ENCODE assay signal across 14 cellular contexts in the genomic region with DNA sequence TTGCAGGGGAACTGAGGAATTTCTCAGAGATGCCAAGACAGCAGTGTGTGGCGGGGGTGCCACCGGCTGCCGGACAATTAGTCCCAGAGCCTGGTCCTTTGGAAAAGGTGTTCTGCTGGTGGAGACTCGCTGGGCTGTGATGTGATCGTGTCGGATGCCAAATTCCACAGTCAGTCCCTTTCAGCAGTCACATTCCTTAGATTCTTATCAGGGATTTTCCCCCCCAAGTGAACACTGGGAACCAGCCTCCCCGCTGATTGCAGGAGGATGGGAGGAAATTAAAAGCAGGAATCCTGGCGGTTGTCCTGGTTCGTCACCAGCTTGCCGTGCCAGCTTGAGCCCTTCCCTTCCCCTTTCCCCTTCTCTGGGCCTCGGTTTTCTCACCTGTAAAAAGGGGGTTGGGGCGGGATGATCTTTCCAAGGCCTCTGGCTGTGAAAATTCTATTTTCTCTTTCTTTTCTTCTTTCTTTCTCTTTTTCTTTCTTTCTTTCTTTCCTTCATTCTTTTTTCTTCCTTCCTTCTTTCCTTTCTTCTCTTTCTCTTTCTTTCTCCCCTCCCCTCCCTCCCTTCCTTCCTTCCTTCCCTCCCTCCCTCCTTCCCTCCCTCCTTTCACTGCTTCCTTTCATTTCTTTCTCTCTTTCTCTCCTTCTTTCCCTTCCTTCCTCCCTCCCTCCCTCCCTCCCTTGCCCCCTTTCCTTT. TPM values are rescaled to one million over a fixed set of nuclear protein-coding genes. Genes with fewer than 3 reads are reported as not detected.
DNase-seq lines count a peak whose midpoint lies in the region; FAIRE-seq and TF ChIP-seq lines count a peak whose summit lies in the region.
"Had no signal": no experiment of that assay in that cellular context is flagged by ENCODE, and none has a peak within 500 bp of the region (broad histone marks: within the 10 kb centered on the region; RNA-seq: fewer than 3 reads in every experiment).

No MANE protein-coding gene starts in this region.

- H3K36me3 Mint-ChIP-seq in type B pancreatic cell = no peaks in the 10 kb centered on the region

- H3K4me3 ChIP-seq in adipocyte (ENCODE audit: low read length) = no peak overlapping the region
- H3K4me3 ChIP-seq: GM12878, stomach had no signal

- H3K4me1 ChIP-seq in adipocyte (ENCODE audit: control insufficient read depth, insufficient read depth, low read length) = peaks cover 7% of the 10 kb centered on the region

- H3K9me3 Mint-ChIP-seq in type B pancreatic cell = no peaks in the 10 kb centered on the region
- H3K9me3 Mint-ChIP-seq: activated CD4-positive, alpha-beta T cell treated with anti-CD3 and anti-CD28 coated beads, Interleukin-2, amount 10 ng/mL, durations not matched to agents 24 days and 14 days had no signal

- no peak for FAIRE-seq in GM19239 (lab: Jason Lieb, UNC)
- FAIRE-seq: GM12878 had no signal

- peak; percentile 4 for TF ChIP-seq CTCF in type B pancreatic cell (conservative IDR thresholded peaks at IDR 0.05)

- H3K27me3 Mint-ChIP-seq in type B pancreatic cell = peaks cover 7% of the 10 kb centered on the region

- DNase-seq in HCEC 1CT (peak; percentile 12), adipocyte (ENCODE audit: low read depth) (peak; percentile 76), iPS DF 19.7 (ENCODE audit: low read depth, low spot score) (peak; percentile 95), type B pancreatic cell (ENCODE audit: extremely low spot score, unreplicated experiment) (no peak), GM19239 (ENCODE audit: insufficient read length, low spot score) (no peak), NCI-H1417 treated with DMSO at 0.1 percent for 48 hours (lab: John Stamatoyannopoulos, UW) (no peak), middle frontal gyrus (ENCODE audit: extremely low spot score, low spot score) (no peak)
- no peak for DNase-seq in stimulated activated naive CD4-positive, alpha-beta T cell treated with Interleukin-2 at 50 U/mL for 16 hours (lab: John Stamatoyannopoulos, UW)
- DNase-seq: activated CD4-positive, alpha-beta T cell treated with anti-CD3 and anti-CD28 coated beads, Interleukin-2, amount 10 ng/mL, durations not matched to agents 24 days and 14 days; head of caudate nucleus; KBM-7; NK-92 treated with Interleukin-12 subunit alpha and Interleukin-12 subunit beta, amount 100 ng/mL, for 24 hours; stomach had no signal

- no peak overlapping the region for H3K9ac ChIP-seq in adipocyte (ENCODE audit: low read length)

- H3K9me3 ChIP-seq in adipocyte (ENCODE audit: control insufficient read depth, low read length) = peaks cover 12% of the 10 kb centered on the region

- peaks cover 52% of the 10 kb centered on the region for H3K27me3 ChIP-seq in adipocyte (replicated peaks; ENCODE audit: control insufficient read depth, insufficient read depth, low read length)

- H3K27ac Mint-ChIP-seq in type B pancreatic cell = no peak overlapping the region
- H3K27ac Mint-ChIP-seq: activated CD4-positive, alpha-beta T cell treated with anti-CD3 and anti-CD28 coated beads, Interleukin-2, amount 10 ng/mL, durations not matched to agents 24 days and 14 days had no signal

- H3K36me3 ChIP-seq in adipocyte (ENCODE audit: control insufficient read depth, insufficient read depth, low read length, severe bottlenecking) = no peaks in the 10 kb centered on the region
- H3K36me3 ChIP-seq: stomach had no signal

- H3K4me3 Mint-ChIP-seq in type B pancreatic cell = no peak overlapping the region
- H3K4me3 Mint-ChIP-seq: activated CD4-positive, alpha-beta T cell treated with anti-CD3 and anti-CD28 coated beads, Interleukin-2, amount 10 ng/mL, durations not matched to agents 24 days and 14 days had no signal

- H3K4me1 Mint-ChIP-seq in type B pancreatic cell (ENCODE audit: unreplicated experiment) = peaks cover 38% of the 10 kb centered on the region
- H3K4me1 Mint-ChIP-seq: activated CD4-positive, alpha-beta T cell treated with anti-CD3 and anti-CD28 coated beads, Interleukin-2, amount 10 ng/mL, durations not matched to agents 24 days and 14 days had no signal

RNA-seq across cellular contexts. Expression of a gene that starts 39.6 kb away (rescaled TPM):
- 10.6 and 47.9 TPM in 2 replicates for total RNA-seq in type B pancreatic cell (ENCODE audit: low replicate concordance)
- total RNA-seq: activated CD4-positive, alpha-beta T cell treated with anti-CD3 and anti-CD28 coated beads, Interleukin-2, amount 10 ng/mL, durations not matched to agents 24 days and 14 days had no signal

Comparison
In these comparisons a context has a peak if more than half of its experiments do, and no peak if none do; other contexts are left out.
1. DNase-seq: peak in HCEC 1CT (single experiment), adipocyte (single experiment) and iPS DF 19.7 (single experiment); none in type B pancreatic cell (single experiment), stimulated activated naive CD4-positive, alpha-beta T cell treated with Interleukin-2 at 50 U/mL for 16 hours (single experiment), GM19239 (single experiment), NCI-H1417 treated with DMSO at 0.1 percent for 48 hours (single experiment) and middle frontal gyrus (single experiment).